1 cellular context compared by ENCODE assay signal in genomic region chr12:132955094-132955932, GRCh38.
TF ChIP-seq lines count a peak whose summit lies in the region.

No MANE protein-coding gene starts in this region.

TF ChIP-seq in HepG2, 621 proteins besides CTCF, POLR2A, EP300 and RAD21 (continued from another document and continues in another):
- TF ChIP-seq ZBTB2 (CRISPR knock-in tag; IDR thresholded peaks at IDR 0.05; ENCODE audit: low read depth) = no peak
- TF ChIP-seq ELF3 (CRISPR knock-in tag; IDR thresholded peaks at IDR 0.05) = no peak
- TF ChIP-seq HNF1B (CRISPR knock-in tag; IDR thresholded peaks at IDR 0.05) = no peak
- no peak for TF ChIP-seq HMGXB4 (CRISPR knock-in tag; IDR thresholded peaks at IDR 0.05; ENCODE audit: borderline replicate concordance in 1 of 2, low read depth in 1 of 2)
- TF ChIP-seq NCOR1 (IDR thresholded peaks at IDR 0.05; ENCODE audit: borderline replicate concordance, low read length) = no peak
- no peak for TF ChIP-seq ARNTL (CRISPR knock-in tag; IDR thresholded peaks at IDR 0.05)
- no peak; the same call in 1 of the 2 replicates for TF ChIP-seq CEBPB (IDR thresholded peaks at IDR 0.05; ENCODE audit: borderline replicate concordance, low read depth, low read length)
- no peak for TF ChIP-seq ZNF30 (CRISPR knock-in tag; IDR thresholded peaks at IDR 0.05)
- TF ChIP-seq SRSF1 (optimal IDR thresholded peaks at IDR 0.05; ENCODE audit: low read depth, low read length) = no peak
- TF ChIP-seq ZBTB34 (CRISPR knock-in tag; IDR thresholded peaks at IDR 0.05) = no peak
- TF ChIP-seq MXD4 (CRISPR knock-in tag; IDR thresholded peaks at IDR 0.05) = no peak
- peak; percentile 39; the same call in 1 of the 2 replicates for TF ChIP-seq YEATS2 (CRISPR knock-in tag; IDR thresholded peaks at IDR 0.05; ENCODE audit: borderline replicate concordance)
- TF ChIP-seq ZNF484 (CRISPR knock-in tag; IDR thresholded peaks at IDR 0.05; ENCODE audit: borderline replicate concordance, low read depth) = 0 out of 2 replicates have a peak, but pooled peaks have one; percentile 46
- no peak for TF ChIP-seq PHF5A (CRISPR knock-in tag; IDR thresholded peaks at IDR 0.05; ENCODE audit: low read depth, unreplicated experiment)
- TF ChIP-seq GZF1 (CRISPR knock-in tag; IDR thresholded peaks at IDR 0.05) = no peak
- TF ChIP-seq ZNF407 (CRISPR knock-in tag; IDR thresholded peaks at IDR 0.05; ENCODE audit: not compliant biosample characterization) = no peak
- no peak for TF ChIP-seq MXD3 (CRISPR knock-in tag; IDR thresholded peaks at IDR 0.05)
- TF ChIP-seq SYNCRIP (IDR thresholded peaks at IDR 0.05; ENCODE audit: insufficient read depth, low read depth, low read length) = no peak
- no peak for TF ChIP-seq ZNF282 (IDR thresholded peaks at IDR 0.05; ENCODE audit: partially characterized antibody)
- no peak for TF ChIP-seq ZNF337 (CRISPR knock-in tag; IDR thresholded peaks at IDR 0.05; ENCODE audit: borderline replicate concordance, low read depth)
- no peak for TF ChIP-seq ZNF839 (CRISPR knock-in tag; IDR thresholded peaks at IDR 0.05; ENCODE audit: borderline replicate concordance)
- no peak for TF ChIP-seq HNRNPLL (IDR thresholded peaks at IDR 0.05; ENCODE audit: low read depth, low read length, poor library complexity, severe bottlenecking)
- TF ChIP-seq ZNF619 (CRISPR knock-in tag; IDR thresholded peaks at IDR 0.05) = 0 out of 2 replicates have a peak, but pooled peaks have one; percentile 35
- TF ChIP-seq RBAK (CRISPR knock-in tag; IDR thresholded peaks at IDR 0.05) = no peak
- TF ChIP-seq CCDC6 (CRISPR knock-in tag; IDR thresholded peaks at IDR 0.05) = no peak
- no peak for TF ChIP-seq SRY (CRISPR knock-in tag; IDR thresholded peaks at IDR 0.05)
- TF ChIP-seq ZNF563 (CRISPR knock-in tag; IDR thresholded peaks at IDR 0.05) = no peak
- TF ChIP-seq ZNF691 (CRISPR knock-in tag; IDR thresholded peaks at IDR 0.05; ENCODE audit: borderline replicate concordance, low read depth) = no peak
- no peak for TF ChIP-seq ADNP (CRISPR knock-in tag; IDR thresholded peaks at IDR 0.05)
- TF ChIP-seq ZFP62 (CRISPR knock-in tag; IDR thresholded peaks at IDR 0.05) = no peak
- TF ChIP-seq ZNF674 (CRISPR knock-in tag; IDR thresholded peaks at IDR 0.05; ENCODE audit: low read depth) = no peak
- no peak for TF ChIP-seq ATF2 (CRISPR knock-in tag; IDR thresholded peaks at IDR 0.05)
- no peak for TF ChIP-seq PRDM4 (CRISPR knock-in tag; IDR thresholded peaks at IDR 0.05; ENCODE audit: borderline replicate concordance)
- no peak for TF ChIP-seq TBL1XR1 (IDR thresholded peaks at IDR 0.05; ENCODE audit: borderline replicate concordance, low read length, partially characterized antibody)
- TF ChIP-seq ZNF136 (CRISPR knock-in tag; IDR thresholded peaks at IDR 0.05; ENCODE audit: low read depth) = no peak
- no peak for TF ChIP-seq ZNF230 (CRISPR knock-in tag; IDR thresholded peaks at IDR 0.05)
- TF ChIP-seq GRHL1 (CRISPR knock-in tag; conservative IDR thresholded peaks at IDR 0.05) = no peak
- TF ChIP-seq ZBTB20 (CRISPR knock-in tag; IDR thresholded peaks at IDR 0.05; ENCODE audit: borderline replicate concordance, low read depth) = no peak
